18 cellular contexts compared by ENCODE assay signal in the genomic region with DNA sequence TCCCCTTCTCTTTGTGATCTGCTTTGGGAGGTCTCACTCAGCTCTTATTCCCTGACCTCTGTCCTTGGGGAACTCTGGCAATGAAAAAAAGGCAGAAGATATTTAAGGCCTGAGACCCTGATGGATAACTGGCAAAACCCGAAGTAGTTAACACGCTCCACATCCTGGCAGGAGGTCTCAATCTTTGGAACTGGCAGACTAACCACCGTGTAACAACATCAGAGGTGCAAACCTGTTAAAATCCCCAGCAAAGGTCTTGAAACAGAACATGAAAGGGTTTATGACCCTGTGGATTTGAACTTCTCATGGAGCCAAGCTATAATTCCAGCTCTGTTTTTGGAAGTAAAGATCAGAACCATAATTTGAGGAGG.
DNase-seq lines count a peak whose midpoint lies in the region; ATAC-seq and TF ChIP-seq lines count a peak whose summit lies in the region.
"Had no signal": no experiment of that assay in that cellular context is flagged by ENCODE, and none has a peak within 500 bp of the region (broad histone marks: within the 10 kb centered on the region; RNA-seq: fewer than 3 reads in every experiment).

No MANE protein-coding gene starts in this region.

- TF ChIP-seq EP300 in tibial nerve (IDR thresholded peaks at IDR 0.05), result no peak

- ATAC-seq in natural killer cell, result peak; percentile 40 to 75 (median 44)
- no peak for ATAC-seq in natural killer cell treated with Interleukin-12 subunit alpha and Interleukin-12 subunit beta and Interleukin-15 and Interleukin-18, amount 100 ng/mL, for 72 hours
- ATAC-seq: activated CD8-positive, alpha-beta T cell treated with anti-CD3 and anti-CD28 coated beads for 36 hours; GM12878; PC-3; stimulated activated naive CD8-positive, alpha-beta T cell treated with anti-CD3 and anti-CD28 coated beads, Interleukin-15, amount 100 ng/mL, for 72 hours had no signal

- peaks cover 0 to 15% (median 0%) of the 10 kb centered on the region in 3 donors for H3K36me3 ChIP-seq in tibial nerve
- H3K36me3 ChIP-seq: SJCRH30 had no signal

- peaks cover 0 to 13% (median 5%) of the 10 kb centered on the region in 4 donors for H3K4me1 ChIP-seq in tibial nerve
- H3K4me1 ChIP-seq: parathyroid adenoma had no signal

- H3K36me3 Mint-ChIP-seq in natural killer cell (no peaks in the 10 kb centered on the region), nephron (ENCODE audit: low read depth) (no peaks in the 10 kb centered on the region)
- no peaks in the 10 kb centered on the region for H3K36me3 Mint-ChIP-seq in natural killer cell treated with Interleukin-12 subunit alpha and Interleukin-12 subunit beta and Interleukin-15 and Interleukin-18, amount 100 ng/mL, for 72 hours

- WGBS in tibial nerve, 2 donors, result 44 to 64% methylated on average over 3 of the region's 3 CpGs

- no peaks in the 10 kb centered on the region for H3K9me3 Mint-ChIP-seq in natural killer cell
- H3K9me3 Mint-ChIP-seq in natural killer cell treated with Interleukin-12 subunit alpha and Interleukin-12 subunit beta and Interleukin-15 and Interleukin-18, amount 100 ng/mL, for 72 hours, result no peaks in the 10 kb centered on the region
- H3K9me3 Mint-ChIP-seq in nephron, result no peaks in the 10 kb centered on the region
- H3K9me3 Mint-ChIP-seq: activated CD8-positive, alpha-beta T cell treated with anti-CD3 and anti-CD28 coated beads for 36 hours; activated T-cell treated with anti-CD3 and anti-CD28 coated beads, Interleukin-2, amount 50 U/mL, for 24 hours; stimulated activated naive CD8-positive, alpha-beta T cell treated with anti-CD3 and anti-CD28 coated beads, Interleukin-15, amount 100 ng/mL, for 72 hours; T-helper 1 cell treated with Interleukin-12 subunit alpha and Interleukin-12 subunit beta and Interleukin-4 antibody, amounts not matched to agents 30 μg/mL and 1 μg/mL, for 36 hours had no signal

- intact Hi-C loops in natural killer cell (cut with micrococcal nuclease) (no loop called here), dorsolateral prefrontal cortex (cut with DNase I) (no loop called here)

- no peaks in the 10 kb centered on the region for H3K9me3 ChIP-seq in tibial nerve
- H3K9me3 ChIP-seq: SJCRH30 had no signal

- H3K27ac Mint-ChIP-seq in natural killer cell (peak overlapping the region; percentile 59 to 76), nephron (peak overlapping the region; percentile 86 to 93 (median 89))
- H3K27ac Mint-ChIP-seq in natural killer cell treated with Interleukin-12 subunit alpha and Interleukin-12 subunit beta and Interleukin-15 and Interleukin-18, amount 100 ng/mL, for 72 hours, result no peak overlapping the region
- H3K27ac Mint-ChIP-seq: activated CD8-positive, alpha-beta T cell treated with anti-CD3 and anti-CD28 coated beads for 36 hours; activated T-cell treated with anti-CD3 and anti-CD28 coated beads, Interleukin-2, amount 50 U/mL, for 24 hours; T-helper 1 cell treated with Interleukin-12 subunit alpha and Interleukin-12 subunit beta and Interleukin-4 antibody, amounts not matched to agents 30 μg/mL and 1 μg/mL, for 36 hours had no signal

- peak overlapping the region; percentile 58 for H3K4me3 Mint-ChIP-seq in natural killer cell
- H3K4me3 Mint-ChIP-seq in natural killer cell treated with Interleukin-12 subunit alpha and Interleukin-12 subunit beta and Interleukin-15 and Interleukin-18, amount 100 ng/mL, for 72 hours, result no peak overlapping the region
- H3K4me3 Mint-ChIP-seq in nephron, result peak overlapping the region in 1 of 3 experiments; percentile 18
- H3K4me3 Mint-ChIP-seq: activated CD8-positive, alpha-beta T cell treated with anti-CD3 and anti-CD28 coated beads for 36 hours; activated T-cell treated with anti-CD3 and anti-CD28 coated beads, Interleukin-2, amount 50 U/mL, for 24 hours; stimulated activated naive CD8-positive, alpha-beta T cell treated with anti-CD3 and anti-CD28 coated beads, Interleukin-15, amount 100 ng/mL, for 72 hours; T-helper 1 cell treated with Interleukin-12 subunit alpha and Interleukin-12 subunit beta and Interleukin-4 antibody, amounts not matched to agents 30 μg/mL and 1 μg/mL, for 36 hours had no signal

- TF ChIP-seq CTCF in natural killer cell (IDR thresholded peaks at IDR 0.05) (no peak), dorsolateral prefrontal cortex (IDR thresholded peaks at IDR 0.05 in 54 of 56, conservative IDR thresholded peaks at IDR 0.05 in 2 of 56; ENCODE audit: low read depth in 1 of 56, partially characterized antibody in 56 of 56) (no peak), nephron (IDR thresholded peaks at IDR 0.05; ENCODE audit: unreplicated experiment in 3 of 3) (no peak), tibial nerve (IDR thresholded peaks at IDR 0.05) (no peak)

- DNase-seq in natural killer cell (no peak), dorsolateral prefrontal cortex (no peak), NCI-H1694 (lab: John Stamatoyannopoulos, UW) (no peak), tibial nerve (ENCODE audit: low spot score in 2 of 2) (no peak), pons (ENCODE audit: low spot score) (no peak), NCI-H1417 (lab: John Stamatoyannopoulos, UW) (no peak)
- no peak for DNase-seq in natural killer cell treated with Interleukin-12 subunit alpha and Interleukin-12 subunit beta and Interleukin-15 and Interleukin-18, amount 100 ng/mL, for 72 hours (ENCODE audit: low spot score)
- DNase-seq: activated CD8-positive, alpha-beta T cell treated with anti-CD3 and anti-CD28 coated beads for 36 hours; activated naive CD4-positive, alpha-beta T cell treated with anti-CD3 and anti-CD28 coated beads, Interleukin-2, amount 50 U/mL, for 16 hours; activated T-cell treated with anti-CD3 and anti-CD28 coated beads, Interleukin-2, amount 50 U/mL, for 24 hours; cortex of kidney; PC-3; stimulated activated naive CD8-positive, alpha-beta T cell treated with anti-CD3 and anti-CD28 coated beads, Interleukin-15, amount 100 ng/mL, for 72 hours had no signal

- H3K27me3 ChIP-seq in dorsolateral prefrontal cortex (no peaks in the 10 kb centered on the region), tibial nerve (no peaks in the 10 kb centered on the region)
- H3K27me3 ChIP-seq: SJCRH30 had no signal

- no peak for TF ChIP-seq POLR2A in tibial nerve (IDR thresholded peaks at IDR 0.05)

- H3K4me1 Mint-ChIP-seq in natural killer cell, result peaks cover 21 to 27% of the 10 kb centered on the region in 2 donors
- H3K4me1 Mint-ChIP-seq in natural killer cell treated with Interleukin-12 subunit alpha and Interleukin-12 subunit beta and Interleukin-15 and Interleukin-18, amount 100 ng/mL, for 72 hours (ENCODE audit: low read depth in 2 of 2), result peaks cover 18 to 22% of the 10 kb centered on the region in 2 donors
- H3K4me1 Mint-ChIP-seq in nephron, result peaks cover 67% of the 10 kb centered on the region
- H3K4me1 Mint-ChIP-seq: stimulated activated naive CD8-positive, alpha-beta T cell treated with anti-CD3 and anti-CD28 coated beads, Interleukin-15, amount 100 ng/mL, for 72 hours had no signal

- peak overlapping the region in 35 of 59 donors; percentile 0 to 77 (median 47) for H3K27ac ChIP-seq in dorsolateral prefrontal cortex
- no peak overlapping the region for H3K27ac ChIP-seq in tibial nerve
- H3K27ac ChIP-seq: parathyroid adenoma, SJCRH30 had no signal

- H3K4me3 ChIP-seq in dorsolateral prefrontal cortex (no peak overlapping the region), tibial nerve (no peak overlapping the region)
- H3K4me3 ChIP-seq: GM12878, SJCRH30 had no signal

- H3K27me3 Mint-ChIP-seq in natural killer cell (ENCODE audit: low read depth in 2 of 2), result peaks cover 7 to 12% of the 10 kb centered on the region in 2 donors
- peaks cover 9 to 15% of the 10 kb centered on the region in 2 donors for H3K27me3 Mint-ChIP-seq in natural killer cell treated with Interleukin-12 subunit alpha and Interleukin-12 subunit beta and Interleukin-15 and Interleukin-18, amount 100 ng/mL, for 72 hours
- H3K27me3 Mint-ChIP-seq in nephron (ENCODE audit: low read depth), result peaks cover 11% of the 10 kb centered on the region

Comparison
In these comparisons a context has a peak if more than half of its experiments do, and no peak if none do; other contexts are left out.
1. ATAC-seq: peak in natural killer cell (3 of 3); none in natural killer cell treated with Interleukin-12 subunit alpha and Interleukin-12 subunit beta and Interleukin-15 and Interleukin-18, amount 100 ng/mL, for 72 hours (0 of 2).
2. H3K27ac Mint-ChIP-seq: peak in natural killer cell (2 of 2) and nephron (3 of 3); none in natural killer cell treated with Interleukin-12 subunit alpha and Interleukin-12 subunit beta and Interleukin-15 and Interleukin-18, amount 100 ng/mL, for 72 hours (0 of 2).
3. H3K27ac ChIP-seq: peak in dorsolateral prefrontal cortex (35 of 59); none in tibial nerve (0 of 4).